8 cellular contexts compared by ENCODE assay signal in the genomic region with DNA sequence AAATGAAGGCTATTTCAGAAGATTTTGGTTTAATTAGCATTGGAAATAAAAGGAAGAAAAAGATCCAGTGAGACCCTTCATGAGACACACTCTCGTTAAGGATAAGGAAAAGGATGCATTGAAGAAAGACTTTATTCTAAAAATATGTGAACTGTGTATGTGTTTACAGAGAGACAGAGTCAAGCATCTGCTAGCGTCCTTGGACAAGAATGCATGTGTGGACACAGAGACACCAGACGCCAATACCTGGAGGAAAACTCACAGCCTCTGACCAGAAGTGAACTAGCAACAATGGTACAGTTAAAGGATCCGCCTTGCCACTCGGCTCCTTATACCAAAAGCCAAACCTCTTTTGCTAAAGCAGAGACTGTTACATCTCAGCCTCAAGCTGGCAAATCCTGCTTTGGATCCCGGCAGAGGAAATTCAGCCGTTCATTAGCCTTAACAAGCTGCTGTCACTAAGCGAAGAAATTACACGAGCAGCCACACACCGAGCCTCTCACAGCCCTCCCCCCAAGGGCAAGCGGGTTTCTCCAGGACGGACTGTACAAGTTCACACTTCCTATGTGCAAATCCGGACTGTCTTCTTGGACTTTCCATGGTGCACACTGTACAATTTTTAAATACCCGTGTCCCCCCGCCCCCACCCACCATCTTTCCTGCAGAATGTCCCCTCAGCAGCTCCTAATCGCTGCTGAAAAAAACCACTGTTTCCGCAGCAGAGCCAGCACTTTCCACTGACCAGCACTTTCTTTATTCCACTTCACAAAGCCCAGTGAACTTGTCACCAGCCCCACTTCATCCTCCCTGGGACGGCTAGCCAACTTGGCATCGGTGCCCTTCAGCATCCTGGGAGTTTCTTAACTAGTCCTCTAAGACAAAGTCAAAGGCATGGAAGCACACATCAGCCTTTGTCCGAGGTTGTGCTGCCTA. TPM values are rescaled to one million over a fixed set of nuclear protein-coding genes. Genes with fewer than 3 reads are reported as not detected.
DNase-seq lines count a peak whose midpoint lies in the region; ATAC-seq lines count a peak whose summit lies in the region.

No MANE protein-coding gene starts in this region.

- ATAC-seq in T-cell (replicated peaks in 1 of 4) (no peak), memory B cell (ENCODE audit: low read depth) (no peak), GM19351 (IDR thresholded peaks at IDR 0.05; ENCODE audit: unreplicated experiment) (no peak), GM18873 (IDR thresholded peaks at IDR 0.05; ENCODE audit: low FRiP score, unreplicated experiment) (no peak)
- ATAC-seq in effector memory CD8-positive, alpha-beta T cell (replicated peaks): no peak

- peaks cover 57 to 73% (median 60%) of the 10 kb centered on the region in 3 donors for H3K4me1 Mint-ChIP-seq in T-cell
- H3K4me1 Mint-ChIP-seq in effector memory CD8-positive, alpha-beta T cell (ENCODE audit: low read depth in 2 of 2): peaks cover 10 to 19% of the 10 kb centered on the region in 2 donors
- H3K4me1 Mint-ChIP-seq in memory B cell: peaks cover 46% of the 10 kb centered on the region

- CTCF ChIA-PET in T-cell (lab: Charles Lee): interaction anchor here (0.8 to 1.2 kb wide), 3 partner anchors 13 to 33 kb away, joined by 3 to 5 read pairs (median 3); no protein-coding TSS in a partner anchor

- H3K4me1 ChIP-seq in subcutaneous abdominal adipose tissue (ENCODE audit: control insufficient read depth in 5 of 5, insufficient read depth in 5 of 5, low read length in 5 of 5): peaks cover 11 to 75% (median 57%) of the 10 kb centered on the region in 5 donors

- H3K9me3 Mint-ChIP-seq in T-cell: no peaks in the 10 kb centered on the region
- no peaks in the 10 kb centered on the region for H3K9me3 Mint-ChIP-seq in effector memory CD8-positive, alpha-beta T cell
- no peaks in the 10 kb centered on the region for H3K9me3 Mint-ChIP-seq in memory B cell

- H3K4me3 Mint-ChIP-seq in T-cell (peak overlapping the region; percentile 96 to 99 (median 97)), memory B cell (peak overlapping the region; percentile 92)
- peak overlapping the region; percentile 74 to 81 for H3K4me3 Mint-ChIP-seq in effector memory CD8-positive, alpha-beta T cell

- DNase-seq in activated naive CD4-positive, alpha-beta T cell treated with Interleukin-2 at 50 U/mL for 16 hours: peak; percentile 20
- no peak for DNase-seq in activated naive CD4-positive, alpha-beta T cell treated with anti-CD3 and anti-CD28 coated beads, Interleukin-2, amount 50 U/mL, for 16 hours
- peak in 3 of 34 experiments; percentile 20 to 44 (median 25) for DNase-seq in T-cell
- no peak for DNase-seq in effector memory CD8-positive, alpha-beta T cell
- no peak for DNase-seq in memory B cell (ENCODE audit: low spot score in 2 of 2)

- H3K27me3 Mint-ChIP-seq in T-cell (peaks cover 0 to 21% of the 10 kb centered on the region in 2 donors), memory B cell (peaks cover 5% of the 10 kb centered on the region)
- H3K27me3 Mint-ChIP-seq in effector memory CD8-positive, alpha-beta T cell: peaks cover 36 to 67% of the 10 kb centered on the region in 2 donors

- no peaks in the 10 kb centered on the region for H3K36me3 ChIP-seq in subcutaneous abdominal adipose tissue (ENCODE audit: control insufficient read depth in 5 of 5, insufficient read depth in 5 of 5, low read length in 5 of 5)

- H3K36me3 Mint-ChIP-seq in T-cell (peaks cover 10% of the 10 kb centered on the region), memory B cell (peaks cover 3% of the 10 kb centered on the region)
- peaks cover 10% of the 10 kb centered on the region for H3K36me3 Mint-ChIP-seq in effector memory CD8-positive, alpha-beta T cell (ENCODE audit: insufficient read depth)

- H3K27ac Mint-ChIP-seq in T-cell (peak overlapping the region; percentile 93 to 99), memory B cell (peak overlapping the region; percentile 100)
- peak overlapping the region; percentile 87 to 94 for H3K27ac Mint-ChIP-seq in effector memory CD8-positive, alpha-beta T cell

- H3K4me3 ChIP-seq in subcutaneous abdominal adipose tissue (ENCODE audit: low read depth in 1 of 5, low read length in 5 of 5): peak overlapping the region; percentile 67 to 96 (median 79)

- POLR2A ChIA-PET in T-cell (lab: Charles Lee): interaction anchor here (0.6 to 3.5 kb wide), 10 partner anchors 7 to 399 kb away, joined by 3 to 49 read pairs (median 3); a partner anchor contains a TSS

- peak overlapping the region; percentile 75 to 93 (median 87) for H3K9ac ChIP-seq in subcutaneous abdominal adipose tissue (ENCODE audit: low read length in 5 of 5)

- peak overlapping the region; percentile 99 for H3K27ac ChIP-seq in subcutaneous abdominal adipose tissue (ENCODE audit: low read depth, low read length)

- no peaks in the 10 kb centered on the region for H3K9me3 ChIP-seq in subcutaneous abdominal adipose tissue (ENCODE audit: control insufficient read depth in 5 of 5, low read length in 5 of 5)

- H3K27me3 ChIP-seq in subcutaneous abdominal adipose tissue (ENCODE audit: control insufficient read depth in 5 of 5, insufficient read depth in 4 of 5, low read length in 5 of 5): no peaks in the 10 kb centered on the region

RNA-seq across cellular contexts. Expression of a gene that starts 1.7 kb away (rescaled TPM):
- 10 to 100 TPM; 56.8 to 90.6 (median 65.7) TPM for total RNA-seq in T-cell
